In genomic region chr1:160855181-160855981, GRCh38 we compare ENCODE assay signal across 10 cellular contexts. TPM values are rescaled to one million over a fixed set of nuclear protein-coding genes. Genes with fewer than 3 reads are reported as not detected.
DNase-seq lines count a peak whose midpoint lies in the region; ATAC-seq and TF ChIP-seq lines count a peak whose summit lies in the region.
"Had no signal": no experiment of that assay in that cellular context is flagged by ENCODE, and none has a peak within 500 bp of the region (broad histone marks: within the 10 kb centered on the region; RNA-seq: fewer than 3 reads in every experiment).

No MANE protein-coding gene starts in this region.

- ATAC-seq in GM19452 (IDR thresholded peaks at IDR 0.05; ENCODE audit: unreplicated experiment) (peak; percentile 93), HG03135 (IDR thresholded peaks at IDR 0.05; ENCODE audit: unreplicated experiment) (peak; percentile 84), HG03039 (IDR thresholded peaks at IDR 0.05; ENCODE audit: unreplicated experiment) (no peak), HG03469 (IDR thresholded peaks at IDR 0.05; ENCODE audit: unreplicated experiment) (no peak)
- peak; percentile 72 for ATAC-seq in activated naive CD8-positive, alpha-beta T cell treated with anti-CD3 and anti-CD28 coated beads, Interleukin-2, amount 50 U/mL, for 24 hours

- no peak for TF ChIP-seq CTCF in GM10266 (IDR thresholded peaks at IDR 0.05; ENCODE audit: control insufficient read depth, insufficient read depth, low read depth, missing control alignments)

- peak; percentile 43 for DNase-seq in GM10266 (ENCODE audit: extremely low spot score)
- peak; percentile 37 for DNase-seq in activated naive CD8-positive, alpha-beta T cell treated with anti-CD3 and anti-CD28 coated beads, Interleukin-2, amount 50 U/mL, for 24 hours
- no peak for DNase-seq in cerebellum (ENCODE audit: low spot score)
- DNase-seq in NCI-H526 (lab: John Stamatoyannopoulos, UW): no peak
- DNase-seq: KBM-7 had no signal

- H3K9me3 Mint-ChIP-seq in activated naive CD8-positive, alpha-beta T cell treated with anti-CD3 and anti-CD28 coated beads, Interleukin-2, amount 50 U/mL, for 24 hours: no peaks in the 10 kb centered on the region

- H3K4me3 Mint-ChIP-seq in activated naive CD8-positive, alpha-beta T cell treated with anti-CD3 and anti-CD28 coated beads, Interleukin-2, amount 50 U/mL, for 24 hours: no peak overlapping the region

- H3K36me3 Mint-ChIP-seq in activated naive CD8-positive, alpha-beta T cell treated with anti-CD3 and anti-CD28 coated beads, Interleukin-2, amount 50 U/mL, for 24 hours (ENCODE audit: low read depth): peaks cover 2% of the 10 kb centered on the region

- H3K27me3 Mint-ChIP-seq in activated naive CD8-positive, alpha-beta T cell treated with anti-CD3 and anti-CD28 coated beads, Interleukin-2, amount 50 U/mL, for 24 hours: no peaks in the 10 kb centered on the region

- no peak overlapping the region for H3K27ac Mint-ChIP-seq in activated naive CD8-positive, alpha-beta T cell treated with anti-CD3 and anti-CD28 coated beads, Interleukin-2, amount 50 U/mL, for 24 hours

- peaks cover 10% of the 10 kb centered on the region for H3K4me1 Mint-ChIP-seq in activated naive CD8-positive, alpha-beta T cell treated with anti-CD3 and anti-CD28 coated beads, Interleukin-2, amount 50 U/mL, for 24 hours

RNA-seq across cellular contexts. Expression of gene CD244, which starts 7.3 kb away (rescaled TPM):
- not detected for total RNA-seq in cerebellum
- total RNA-seq: pulmonary artery endothelial cell had no signal

RNA-seq across cellular contexts. Expression of gene ITLN1, which starts 29.6 kb away (rescaled TPM):
- 0.45 TPM for total RNA-seq in cerebellum
- total RNA-seq: pulmonary artery endothelial cell had no signal

RNA-seq across cellular contexts. Expression of gene LY9, which starts 59.4 kb away (rescaled TPM):
- not detected for total RNA-seq in cerebellum
- total RNA-seq: pulmonary artery endothelial cell had no signal

Comparison
In these comparisons a context has a peak if more than half of its experiments do, and no peak if none do; other contexts are left out.
1. DNase-seq: peak in GM10266 (single experiment) and activated naive CD8-positive, alpha-beta T cell treated with anti-CD3 and anti-CD28 coated beads, Interleukin-2, amount 50 U/mL, for 24 hours (single experiment); none in cerebellum (single experiment) and NCI-H526 (0 of 2).
2. ATAC-seq: peak in GM19452 (single experiment), HG03135 (single experiment) and activated naive CD8-positive, alpha-beta T cell treated with anti-CD3 and anti-CD28 coated beads, Interleukin-2, amount 50 U/mL, for 24 hours (single experiment); none in HG03039 (single experiment) and HG03469 (single experiment).